Comparison of ENCODE assay signal across 10 cellular contexts in genomic region chr5:94969174-94969573, GRCh38.
DNase-seq lines count a peak whose midpoint lies in the region; ATAC-seq and TF ChIP-seq lines count a peak whose summit lies in the region.
"Had no signal": no experiment of that assay in that cellular context is flagged by ENCODE, and none has a peak within 500 bp of the region (broad histone marks: within the 10 kb centered on the region; RNA-seq: fewer than 3 reads in every experiment).

No MANE protein-coding gene starts in this region.

- H3K4me1 Mint-ChIP-seq in activated CD4-positive, alpha-beta T cell treated with anti-CD3 and anti-CD28 coated beads for 36 hours = no peaks in the 10 kb centered on the region

- no peaks in the 10 kb centered on the region for H3K27me3 ChIP-seq in fibroblast of lung (ENCODE audit: control insufficient read depth, insufficient read depth, low read length)
- H3K27me3 ChIP-seq: right atrium auricular region had no signal

- no peaks in the 10 kb centered on the region for H3K9me3 ChIP-seq in fibroblast of lung (ENCODE audit: control insufficient read depth, insufficient read depth, low read depth, low read length)

- CTCF ChIA-PET in activated CD4-positive, alpha-beta T cell treated with anti-CD3 and anti-CD28 coated beads for 36 hours (lab: Charles Lee) = interaction anchor here (0.6 to 1.2 kb wide), 5 partner anchors 10 to 103 kb away, joined by 3 to 7 read pairs (median 3); no protein-coding TSS in a partner anchor

- H3K79me2 ChIP-seq in fibroblast of lung (ENCODE audit: control insufficient read depth, insufficient read depth, low read length) = no peaks in the 10 kb centered on the region

- no peak overlapping the region for H3K4me2 ChIP-seq in fibroblast of lung (ENCODE audit: extremely low read depth, insufficient read depth, low read length)

- no peaks in the 10 kb centered on the region for H3K9me3 Mint-ChIP-seq in activated CD4-positive, alpha-beta T cell treated with anti-CD3 and anti-CD28 coated beads for 36 hours (ENCODE audit: low read depth)

- intact Hi-C loops in head of caudate nucleus (cut with DNase I) = no loop called here
- intact Hi-C loops in activated CD4-positive, alpha-beta T cell treated with anti-CD3 and anti-CD28 coated beads for 36 hours (cut with DNase I, micrococcal nuclease) = loop anchor here (2.0 to 10.0 kb wide), 2 partner anchors 116 to 270 kb away; no protein-coding TSS in a partner anchor

- peak in 1 of 2 donors; percentile 42 for TF ChIP-seq CTCF in fibroblast of lung (conservative IDR thresholded peaks at IDR 0.05 in 1 of 2, IDR thresholded peaks at IDR 0.05 in 1 of 2; ENCODE audit: low read depth in 1 of 2, low read length in 2 of 2)

- H4K20me1 ChIP-seq in fibroblast of lung (ENCODE audit: control insufficient read depth, extremely low read depth, insufficient read depth, low read length) = no peaks in the 10 kb centered on the region

- TF ChIP-seq POLR2A in GM18505 (IDR thresholded peaks at IDR 0.05; ENCODE audit: borderline replicate concordance, extremely low read depth, insufficient read depth, insufficient read length) = no peak

- H3K36me3 Mint-ChIP-seq in activated CD4-positive, alpha-beta T cell treated with anti-CD3 and anti-CD28 coated beads for 36 hours (ENCODE audit: low read depth) = no peaks in the 10 kb centered on the region
- H3K36me3 Mint-ChIP-seq: brain had no signal

- H3K4me1 ChIP-seq in fibroblast of lung (ENCODE audit: control insufficient read depth, extremely low read depth, insufficient read depth, low read length) = no peaks in the 10 kb centered on the region
- H3K4me1 ChIP-seq: right atrium auricular region had no signal

- no peaks in the 10 kb centered on the region for H3K27me3 Mint-ChIP-seq in activated CD4-positive, alpha-beta T cell treated with anti-CD3 and anti-CD28 coated beads for 36 hours

- H3K4me3 ChIP-seq in fibroblast of lung (replicated peaks in 1 of 4; ENCODE audit: control extremely low read depth in 1 of 4, insufficient read depth in 1 of 4, low read depth in 3 of 4, low read length in 4 of 4) = no peak overlapping the region
- H3K4me3 ChIP-seq: right atrium auricular region had no signal

- no peak overlapping the region for H3K27ac ChIP-seq in fibroblast of lung (ENCODE audit: insufficient read depth, low read length)
- H3K27ac ChIP-seq: right atrium auricular region had no signal

- no peak overlapping the region for H2AFZ ChIP-seq in fibroblast of lung (ENCODE audit: low read length)

- no peaks in the 10 kb centered on the region for H3K36me3 ChIP-seq in fibroblast of lung (ENCODE audit: control insufficient read depth, insufficient read depth, low read length)
- H3K36me3 ChIP-seq: right atrium auricular region had no signal

- H3K4me3 Mint-ChIP-seq in activated CD4-positive, alpha-beta T cell treated with anti-CD3 and anti-CD28 coated beads for 36 hours = no peak overlapping the region
- H3K4me3 Mint-ChIP-seq: brain had no signal

- DNase-seq in CD1c-positive myeloid dendritic cell (ENCODE audit: extremely low spot score) (peak; percentile 9), NCI-H460 (ENCODE audit: extremely low read depth, low read depth) (peak; percentile 34), fibroblast of lung (ENCODE audit: low read depth in 2 of 2) (peak; percentile 17 to 69), iPS-NIHi11 (ENCODE audit: low spot score) (no peak), head of caudate nucleus (no peak)
- no peak for DNase-seq in activated CD4-positive, alpha-beta T cell treated with anti-CD3 and anti-CD28 coated beads for 36 hours

- no peak overlapping the region for H3K27ac Mint-ChIP-seq in activated CD4-positive, alpha-beta T cell treated with anti-CD3 and anti-CD28 coated beads for 36 hours

- POLR2A ChIA-PET in activated CD4-positive, alpha-beta T cell treated with anti-CD3 and anti-CD28 coated beads for 36 hours (lab: Charles Lee) = no interaction called here

- ATAC-seq in GM21576 (IDR thresholded peaks at IDR 0.05; ENCODE audit: unreplicated experiment) (peak; percentile 56), GM18505 (IDR thresholded peaks at IDR 0.05; ENCODE audit: unreplicated experiment) (no peak)
- ATAC-seq in activated CD4-positive, alpha-beta T cell treated with anti-CD3 and anti-CD28 coated beads for 36 hours = no peak

- no peak overlapping the region for H3K9ac ChIP-seq in fibroblast of lung (ENCODE audit: insufficient read depth, low read length)

Comparison
In these comparisons a context has a peak if more than half of its experiments do, and no peak if none do; other contexts are left out.
1. DNase-seq: peak in CD1c-positive myeloid dendritic cell (single experiment), NCI-H460 (single experiment) and fibroblast of lung (2 of 2); none in iPS-NIHi11 (single experiment), head of caudate nucleus (0 of 42) and activated CD4-positive, alpha-beta T cell treated with anti-CD3 and anti-CD28 coated beads for 36 hours (single experiment).